20 cellular contexts compared by ENCODE assay signal in genomic region chr12:59715434-59715833, GRCh38.
"Had no signal": no experiment of that assay in that cellular context is flagged by ENCODE, and none has a peak within 500 bp of the region (broad histone marks: within the 10 kb centered on the region; RNA-seq: fewer than 3 reads in every experiment).

No MANE protein-coding gene starts in this region.

- FAIRE-seq: K562 had no signal

- H3K4me1 ChIP-seq: Peyer's patch, SJSA1 had no signal

- H3K9ac ChIP-seq: KMS-11 had no signal

- H2AFZ ChIP-seq: PC-9 had no signal

- ATAC-seq: K562, Right ventricle myocardium inferior had no signal

- H3K4me2 ChIP-seq: KMS-11, PC-9 had no signal

- H3K36me3 ChIP-seq: Peyer's patch, SJSA1 had no signal

- H3K4me3 ChIP-seq: K562, PC-9, Peyer's patch, SJSA1, SK-N-MC had no signal

- DNase-seq: Kasumi-1, MM.1S, NCI-H1092 treated with DMSO at 0.1 percent for 48 hours, NCI-H1436, NCI-H1694 treated with DMSO at 0.1 percent for 48 hours, NCI-H1930, NCI-H2081, NCI-H2107, NCI-H2227 treated with DMSO at 0.1 percent for 48 hours, NCI-H524, NCI-H526 treated with DMSO at 0.1 percent for 48 hours, NCI-H748 treated with DMSO at 0.1 percent for 48 hours, PC-9, Peyer's patch, SIG-M5 had no signal

- H3K9me3 ChIP-seq: Peyer's patch, SJSA1 had no signal

- H3K27me3 ChIP-seq: Peyer's patch, SJSA1 had no signal

- H3K27ac ChIP-seq: KMS-11, PC-9, Peyer's patch, SJSA1, SK-N-MC had no signal
